ENCODE assay signal across 16 cellular contexts in the genomic region with DNA sequence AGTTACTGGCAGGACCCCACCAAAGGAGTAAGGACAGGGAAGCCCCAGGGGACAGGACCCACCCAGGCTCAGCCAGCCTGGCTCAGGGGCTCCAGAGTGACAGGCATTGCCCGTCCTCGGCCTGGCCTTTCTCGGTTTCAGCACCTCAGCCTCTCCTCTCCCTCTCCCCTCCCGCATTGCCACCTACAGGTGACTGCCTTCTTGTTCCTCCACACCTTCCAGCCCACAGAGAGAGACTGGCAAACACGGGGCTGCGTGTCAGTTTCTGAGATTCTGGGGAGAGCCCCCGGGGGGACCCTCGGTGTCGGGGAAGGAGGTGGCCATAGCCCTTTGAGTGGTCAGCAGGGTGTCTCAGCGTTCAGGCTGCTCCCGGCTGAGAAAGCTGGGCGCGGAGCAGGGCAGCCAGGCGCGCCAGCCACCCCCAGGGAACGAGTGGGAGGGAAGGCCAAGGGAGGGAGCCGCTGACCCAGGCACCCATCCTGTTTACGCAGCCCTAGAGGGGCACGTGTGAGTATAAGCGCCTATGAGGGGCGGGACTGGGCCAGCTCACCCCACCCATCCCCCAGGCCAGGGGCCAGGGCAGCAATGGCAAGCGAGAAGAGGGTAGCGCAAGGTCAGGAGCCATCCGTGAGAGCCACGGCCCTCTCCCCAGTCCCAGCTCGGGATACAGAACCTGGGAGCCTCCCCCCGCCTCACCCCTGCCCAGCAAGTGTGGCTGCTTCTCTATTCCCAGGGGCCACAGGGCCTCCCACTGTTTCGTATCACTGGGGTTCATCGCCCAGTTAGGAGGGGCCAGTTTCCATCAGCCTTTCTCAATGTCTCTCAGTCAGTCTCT. TPM values are rescaled to one million over a fixed set of nuclear protein-coding genes. Genes with fewer than 3 reads are reported as not detected.
DNase-seq lines count a peak whose midpoint lies in the region; ATAC-seq and TF ChIP-seq lines count a peak whose summit lies in the region.
"Had no signal": no experiment of that assay in that cellular context is flagged by ENCODE, and none has a peak within 500 bp of the region (broad histone marks: within the 10 kb centered on the region; RNA-seq: fewer than 3 reads in every experiment).

No MANE protein-coding gene starts in this region.

- peak; percentile 54 for DNase-seq in Calu3
- no peak for DNase-seq in IMR-90
- DNase-seq in epithelial cell of esophagus (ENCODE audit: low read depth) = peak; percentile 48
- DNase-seq in mesendoderm = peak; percentile 44
- DNase-seq in NCI-H510A (lab: John Stamatoyannopoulos, UW) = no peak
- DNase-seq: activated T-cell treated with anti-CD3 and anti-CD28 coated beads, Interleukin-2, amount 50 U/mL, for 72 hours; CD4-positive, alpha-beta T cell; GOT3; NCI-H1436 treated with DMSO at 0.1 percent for 48 hours; stimulated activated CD4-positive, alpha-beta T cell treated with anti-CD3 and anti-CD28 coated beads, Interleukin-4, amount 100 ng/mL, for 4 hours; substantia nigra had no signal

- 0 out of 2 replicates have a peak overlapping the region, but pooled peaks have one; percentile 7 for H2AK5ac ChIP-seq in IMR-90 (ENCODE audit: low read depth, low read length)
- H2AK5ac ChIP-seq in mesendoderm (ENCODE audit: low read length) = no peak overlapping the region

- intact Hi-C loops in Calu3 (cut with micrococcal nuclease; ENCODE audit: unreplicated experiment) = loop anchor here (5.0 kb wide), 1 partner anchor 33 kb away; a partner anchor contains a TSS
- intact Hi-C loops in IMR-90 (cut with micrococcal nuclease) = no loop called here

- H3K9me1 ChIP-seq in IMR-90 (ENCODE audit: insufficient read depth, low read length) = peaks cover 11% of the 10 kb centered on the region

- peak overlapping the region; percentile 50 for H2AK9ac ChIP-seq in IMR-90 (replicated peaks; ENCODE audit: low read depth, low read length, poor library complexity)

- H3K18ac ChIP-seq in IMR-90 (ENCODE audit: low read depth, low read length) (no peak overlapping the region), mesendoderm (ENCODE audit: low read length) (no peak overlapping the region)

- BruUV-seq in Calu3 (replicated peaks; lab: Mats Ljungman, UMichigan) = no TSS peak
- BruUV-seq in IMR-90 (replicated peaks; lab: Mats Ljungman, UMichigan) = no TSS peak

- dilution Hi-C loops in IMR-90 (cut with HindIII; ENCODE audit: low sequenced_read_pairs, unreplicated experiment) = no loop called here

- H2BK120ac ChIP-seq in IMR-90 (ENCODE audit: low read depth, low read length) (peak overlapping the region; percentile 45; the same call in 1 of the 2 replicates), mesendoderm (ENCODE audit: low read depth, low read length) (no peak overlapping the region)

- TF ChIP-seq CTCF in Calu3 (IDR thresholded peaks at IDR 0.05; ENCODE audit: unreplicated experiment) = peak; percentile 25
- no peak for TF ChIP-seq CTCF in IMR-90 (conservative IDR thresholded peaks at IDR 0.05; ENCODE audit: low read depth, low read length)
- TF ChIP-seq CTCF in epithelial cell of esophagus (IDR thresholded peaks at IDR 0.05; ENCODE audit: insufficient read depth, low read depth, low read length, missing control alignments) = peak; percentile 40

- no peak for TF ChIP-seq POLR2A in IMR-90 (IDR thresholded peaks at IDR 0.05; ENCODE audit: low read depth, low read length)

- no peak overlapping the region; the same call in 1 of the 2 replicates for H4K91ac ChIP-seq in IMR-90 (ENCODE audit: insufficient read depth, low read depth, low read length)

- no peaks in the 10 kb centered on the region for H3K9me3 ChIP-seq in IMR-90 (ENCODE audit: control insufficient read depth, insufficient read depth, low read length)

- no peaks in the 10 kb centered on the region for H3K9me3 Mint-ChIP-seq in Calu3 (ENCODE audit: low read depth, unreplicated experiment)
- H3K9me3 Mint-ChIP-seq: activated T-cell treated with anti-CD3 and anti-CD28 coated beads, Interleukin-2, amount 50 U/mL, for 72 hours; CD4-positive, alpha-beta T cell had no signal

- H4K8ac ChIP-seq in IMR-90 (ENCODE audit: low read depth in 2 of 2, low read length in 2 of 2) (peak overlapping the region in 1 of 2 experiments; percentile 26; a peak in 1 of 4 replicates), mesendoderm (ENCODE audit: low read depth, low read length) (no peak overlapping the region)

- H3K79me1 ChIP-seq in IMR-90 (ENCODE audit: low read depth in 1 of 2, low read length in 2 of 2) = 0 out of 4 replicates have a peak, but pooled peaks cover 0 to 2% of the 10 kb centered on the region in 2 experiments
- peaks cover 3% of the 10 kb centered on the region for H3K79me1 ChIP-seq in mesendoderm (ENCODE audit: low read length)

- H3K9ac ChIP-seq in IMR-90 (ENCODE audit: low read depth, low read length) (no peak overlapping the region), mesendoderm (ENCODE audit: low read length) (peak overlapping the region; percentile 25)

- H3K4me3 Mint-ChIP-seq in Calu3 (ENCODE audit: low read depth, unreplicated experiment) = peak overlapping the region; percentile 1
- H3K4me3 Mint-ChIP-seq: activated T-cell treated with anti-CD3 and anti-CD28 coated beads, Interleukin-2, amount 50 U/mL, for 72 hours; CD4-positive, alpha-beta T cell had no signal

- H3K4me1 ChIP-seq in IMR-90 (ENCODE audit: control insufficient read depth, insufficient read depth, low read length) (peaks cover 11% of the 10 kb centered on the region), mesendoderm (ENCODE audit: control insufficient read depth, low read depth, low read length) (no peaks in the 10 kb centered on the region)

- ATAC-seq in IMR-90 (ENCODE audit: low read depth) (no peak), HG02642 (IDR thresholded peaks at IDR 0.05; ENCODE audit: poor library complexity, unreplicated experiment) (no peak), GM21515 (IDR thresholded peaks at IDR 0.05; ENCODE audit: unreplicated experiment) (no peak), HG02885 (IDR thresholded peaks at IDR 0.05; ENCODE audit: poor library complexity, unreplicated experiment) (no peak)
- ATAC-seq: activated T-cell treated with anti-CD3 and anti-CD28 coated beads, Interleukin-2, amount 50 U/mL, for 72 hours had no signal

- H3K27me3 Mint-ChIP-seq in Calu3 (ENCODE audit: unreplicated experiment) = peaks cover 36% of the 10 kb centered on the region

- peaks cover 17% of the 10 kb centered on the region for H3K36me3 Mint-ChIP-seq in Calu3 (ENCODE audit: insufficient read depth, unreplicated experiment)

- no peak overlapping the region; the same call in 2 of the 3 replicates for H2BK15ac ChIP-seq in IMR-90 (ENCODE audit: low read depth, low read length)
- H2BK15ac ChIP-seq in mesendoderm (replicated peaks; ENCODE audit: low read depth) = no peak overlapping the region

- H3K23ac ChIP-seq in IMR-90 (ENCODE audit: low read depth, low read length) = no peak overlapping the region
- H3K23ac ChIP-seq in mesendoderm (ENCODE audit: low read length) = no peak overlapping the region

- H3K27ac Mint-ChIP-seq in Calu3 (ENCODE audit: unreplicated experiment) = no peak overlapping the region
- H3K27ac Mint-ChIP-seq: activated T-cell treated with anti-CD3 and anti-CD28 coated beads, Interleukin-2, amount 50 U/mL, for 72 hours; CD4-positive, alpha-beta T cell had no signal

- H3K4me1 Mint-ChIP-seq in Calu3 (ENCODE audit: low read depth, unreplicated experiment) = peaks cover 15% of the 10 kb centered on the region

- H2AFZ ChIP-seq in IMR-90 (replicated peaks; ENCODE audit: low read length, poor library complexity) = peak overlapping the region; percentile 78

- CTCF ChIA-PET in Calu3 (lab: Charles Lee) (interaction anchor here (0.6 to 0.7 kb wide), 2 partner anchors 20 to 234 kb away, joined by 5 read pairs; no protein-coding TSS in a partner anchor), IMR-90 (lab: Yijun Ruan, JAX) (interaction anchor here (0.6 kb wide), 1 partner anchor 222 kb away, joined by 3 read pairs; no protein-coding TSS in a partner anchor)

- 35% methylated on average over 15 of the region's 29 CpGs; no CpG with 5 or more reads in 1 of the 2 experiments for WGBS in IMR-90 (ENCODE audit: extremely low coverage in 2 of 2, insufficient read length in 1 of 2), 2 experiments
- WGBS in mesendoderm (ENCODE audit: extremely low coverage, insufficient coverage, low lambda C conversion rate) = no CpG with 5 or more reads among the region's 29 CpGs

- no peak overlapping the region for H3K27ac ChIP-seq in IMR-90 (ENCODE audit: insufficient read depth, low read length)
- H3K27ac ChIP-seq in mesendoderm (ENCODE audit: low read depth, low read length) = no peak overlapping the region

- peaks cover 4% of the 10 kb centered on the region for H3K79me2 ChIP-seq in mesendoderm (ENCODE audit: control insufficient read depth, insufficient read depth, low read length)

- H2BK5ac ChIP-seq in IMR-90 (ENCODE audit: low read depth, low read length, poor library complexity, severe bottlenecking) (no peak overlapping the region), mesendoderm (ENCODE audit: low read length) (no peak overlapping the region)

- H3K4ac ChIP-seq in IMR-90 (ENCODE audit: low read depth, low read length) = no peak overlapping the region
- H3K4ac ChIP-seq in mesendoderm (ENCODE audit: low read depth, low read length) = no peak overlapping the region

- H3K27me3 ChIP-seq in IMR-90 (ENCODE audit: control insufficient read depth, insufficient read depth, low read length) = peaks cover 33% of the 10 kb centered on the region
- H3K27me3 ChIP-seq in mesendoderm (ENCODE audit: insufficient read depth, low read length, poor library complexity) = no peaks in the 10 kb centered on the region

- no peaks in the 10 kb centered on the region for H4K20me1 ChIP-seq in IMR-90 (ENCODE audit: insufficient read depth, low read length)

- TF ChIP-seq RAD21 in IMR-90 (IDR thresholded peaks at IDR 0.05; ENCODE audit: low read length) = no peak

- in situ Hi-C loops in IMR-90 (cut with MboI; ENCODE audit: low sequenced_read_pairs) = no loop called here

- H3K56ac ChIP-seq in IMR-90 (ENCODE audit: extremely low read depth, insufficient read depth, low read length) (no peak overlapping the region), mesendoderm (ENCODE audit: low read length) (peak overlapping the region; percentile 45)

- H4K5ac ChIP-seq in IMR-90 (ENCODE audit: low read depth, low read length) = no peak overlapping the region; the same call in 1 of the 2 replicates
- H4K5ac ChIP-seq in mesendoderm (ENCODE audit: low read length) = no peak overlapping the region

- no peaks in the 10 kb centered on the region for H3K36me3 ChIP-seq in IMR-90 (ENCODE audit: control insufficient read depth, insufficient read depth, low read length)
- no peaks in the 10 kb centered on the region for H3K36me3 ChIP-seq in mesendoderm (ENCODE audit: control insufficient read depth, insufficient read depth, low read length)

- POLR2A ChIA-PET in IMR-90 (lab: Charles Lee; ENCODE audit: unreplicated experiment) = no interaction called here

- no peak overlapping the region for H3K14ac ChIP-seq in IMR-90 (replicated peaks; ENCODE audit: low read depth, low read length)

- H3K4me3 ChIP-seq in IMR-90 (ENCODE audit: insufficient read depth, low read depth, low read length) (no peak overlapping the region), epithelial cell of esophagus (ENCODE audit: low read length) (no peak overlapping the region), mesendoderm (ENCODE audit: low read length) (no peak overlapping the region)

- no peak overlapping the region for H2BK20ac ChIP-seq in IMR-90 (ENCODE audit: low read depth, low read length)

- H3K4me2 ChIP-seq in IMR-90 (ENCODE audit: low read depth, low read length) (no peak overlapping the region), mesendoderm (ENCODE audit: low read length) (no peak overlapping the region)

RNA-seq across cellular contexts. Expression of a gene that starts 0.7 kb away (rescaled TPM):
- total RNA-seq in Calu3 (2022) (218 and 224 TPM in 2 replicates), IMR-90 (2012; rRNA removed) (0.28 and 0.36 TPM in 2 replicates)
- polyA plus RNA-seq in IMR-90 (2012; rRNA removed) = 2.2 and 2.4 TPM in 2 replicates
- polyA plus RNA-seq in IMR-90 (2012; cell fraction: cytosol; rRNA removed) = 1.8 and 3.3 TPM in 2 replicates
- polyA plus RNA-seq in IMR-90 (2012; cell fraction: nucleus; rRNA removed; ENCODE audit: low replicate concordance) = 1.3 and 3.8 TPM in 2 replicates
- 602 TPM for polyA plus RNA-seq in mesendoderm (2013, experiment 1 of 2)
- polyA plus RNA-seq in mesendoderm (2013, experiment 2 of 2) = 595 TPM
- total RNA-seq: CD4-positive, alpha-beta T cell had no signal
- polyA plus RNA-seq: neural cell had no signal

RNA-seq across cellular contexts. Expression of a gene that starts 13.9 kb away (rescaled TPM):
- total RNA-seq in Calu3 (2022) = not detected in 2 replicates
- total RNA-seq in IMR-90 (2012; rRNA removed) = 0.56 and 0.72 TPM in 2 replicates
- polyA plus RNA-seq in IMR-90 (2012; rRNA removed) = 6.4 and 6.9 TPM in 2 replicates
- polyA plus RNA-seq in IMR-90 (2012; cell fraction: cytosol; rRNA removed) = 5.1 and 5.4 TPM in 2 replicates
- polyA plus RNA-seq in IMR-90 (2012; cell fraction: nucleus; rRNA removed; ENCODE audit: low replicate concordance) = 1.8 and 3.5 TPM in 2 replicates
- polyA plus RNA-seq in mesendoderm (2013, experiment 1 of 2) = not detected
- polyA plus RNA-seq in mesendoderm (2013, experiment 2 of 2) = not detected
- total RNA-seq: CD4-positive, alpha-beta T cell had no signal
- polyA plus RNA-seq: neural cell had no signal

RNA-seq across cellular contexts. Expression of a gene that starts 19.1 kb away (rescaled TPM):
- total RNA-seq in Calu3 (2022) = not detected in 2 replicates
- not detected in 2 replicates for total RNA-seq in IMR-90 (2012; rRNA removed)
- polyA plus RNA-seq in IMR-90 (2012; rRNA removed) = not detected in 2 replicates
- polyA plus RNA-seq in IMR-90 (2012; cell fraction: cytosol; rRNA removed) = not detected in 2 replicates
- polyA plus RNA-seq in IMR-90 (2012; cell fraction: nucleus; rRNA removed; ENCODE audit: low replicate concordance) = not detected in 2 replicates
- 0.10 TPM for polyA plus RNA-seq in mesendoderm (2013, experiment 1 of 2)
- 0.03 TPM for polyA plus RNA-seq in mesendoderm (2013, experiment 2 of 2)
- total RNA-seq: activated T-cell treated with anti-CD3 and anti-CD28 coated beads, Interleukin-2, amount 50 U/mL, for 72 hours; CD4-positive, alpha-beta T cell; chondrocyte had no signal
- polyA plus RNA-seq: neural cell had no signal

RNA-seq across cellular contexts. Expression of a gene that starts 23.9 kb away (rescaled TPM):
- total RNA-seq in Calu3 (2022) (not detected in 2 replicates), IMR-90 (2012; rRNA removed) (not detected in 2 replicates)
- not detected in 2 replicates for polyA plus RNA-seq in IMR-90 (2012; rRNA removed)
- not detected in 2 replicates for polyA plus RNA-seq in IMR-90 (2012; cell fraction: cytosol; rRNA removed)
- polyA plus RNA-seq in IMR-90 (2012; cell fraction: nucleus; rRNA removed; ENCODE audit: low replicate concordance) = not detected in 2 replicates
- 1.7 TPM for polyA plus RNA-seq in mesendoderm (2013, experiment 1 of 2)
- 1.7 TPM for polyA plus RNA-seq in mesendoderm (2013, experiment 2 of 2)
- total RNA-seq: activated T-cell treated with anti-CD3 and anti-CD28 coated beads, Interleukin-2, amount 50 U/mL, for 72 hours; CD4-positive, alpha-beta T cell; chondrocyte had no signal
- polyA plus RNA-seq: neural cell had no signal

RNA-seq across cellular contexts. Expression of a gene that starts 31.2 kb away (rescaled TPM):
- total RNA-seq in Calu3 (2022) (114 and 118 TPM in 2 replicates), IMR-90 (2012; rRNA removed) (59.2 and 67.6 TPM in 2 replicates)
- 108 and 132 TPM in 2 replicates for polyA plus RNA-seq in IMR-90 (2012; rRNA removed)
- polyA plus RNA-seq in IMR-90 (2012; cell fraction: cytosol; rRNA removed) = 134 and 148 TPM in 2 replicates
- 73.5 and 106 TPM in 2 replicates for polyA plus RNA-seq in IMR-90 (2012; cell fraction: nucleus; rRNA removed; ENCODE audit: low replicate concordance)
- 129 TPM for polyA plus RNA-seq in mesendoderm (2013, experiment 1 of 2)
- 132 TPM for polyA plus RNA-seq in mesendoderm (2013, experiment 2 of 2)

Comparison
In these comparisons a context has a peak if more than half of its experiments do, and no peak if none do; other contexts are left out.
1. DNase-seq: peak in Calu3 (single experiment), epithelial cell of esophagus (single experiment) and mesendoderm (single experiment); none in IMR-90 (single experiment) and NCI-H510A (single experiment).
2. RNA of a gene that starts 0.7 kb away (total RNA-seq): 218 to 224 TPM in Calu3; 0.28 to 0.36 TPM in IMR-90; every median in the first group is over 100 times any median in the second.